2 cellular contexts compared by ENCODE assay signal in genomic region chr5:164672931-164673694, GRCh38.
TF ChIP-seq lines count a peak whose summit lies in the region.

No MANE protein-coding gene starts in this region.

TF ChIP-seq in liver, 16 proteins besides CTCF, POLR2A, EP300 and RAD21 (continued from another document):
- TF ChIP-seq EGR1 (IDR thresholded peaks at IDR 0.05; ENCODE audit: low read depth in 2 of 2): no peak

TF ChIP-seq in HepG2, 621 proteins besides CTCF, POLR2A, EP300 and RAD21 (continued from another document):
- TF ChIP-seq, protein P1, sequence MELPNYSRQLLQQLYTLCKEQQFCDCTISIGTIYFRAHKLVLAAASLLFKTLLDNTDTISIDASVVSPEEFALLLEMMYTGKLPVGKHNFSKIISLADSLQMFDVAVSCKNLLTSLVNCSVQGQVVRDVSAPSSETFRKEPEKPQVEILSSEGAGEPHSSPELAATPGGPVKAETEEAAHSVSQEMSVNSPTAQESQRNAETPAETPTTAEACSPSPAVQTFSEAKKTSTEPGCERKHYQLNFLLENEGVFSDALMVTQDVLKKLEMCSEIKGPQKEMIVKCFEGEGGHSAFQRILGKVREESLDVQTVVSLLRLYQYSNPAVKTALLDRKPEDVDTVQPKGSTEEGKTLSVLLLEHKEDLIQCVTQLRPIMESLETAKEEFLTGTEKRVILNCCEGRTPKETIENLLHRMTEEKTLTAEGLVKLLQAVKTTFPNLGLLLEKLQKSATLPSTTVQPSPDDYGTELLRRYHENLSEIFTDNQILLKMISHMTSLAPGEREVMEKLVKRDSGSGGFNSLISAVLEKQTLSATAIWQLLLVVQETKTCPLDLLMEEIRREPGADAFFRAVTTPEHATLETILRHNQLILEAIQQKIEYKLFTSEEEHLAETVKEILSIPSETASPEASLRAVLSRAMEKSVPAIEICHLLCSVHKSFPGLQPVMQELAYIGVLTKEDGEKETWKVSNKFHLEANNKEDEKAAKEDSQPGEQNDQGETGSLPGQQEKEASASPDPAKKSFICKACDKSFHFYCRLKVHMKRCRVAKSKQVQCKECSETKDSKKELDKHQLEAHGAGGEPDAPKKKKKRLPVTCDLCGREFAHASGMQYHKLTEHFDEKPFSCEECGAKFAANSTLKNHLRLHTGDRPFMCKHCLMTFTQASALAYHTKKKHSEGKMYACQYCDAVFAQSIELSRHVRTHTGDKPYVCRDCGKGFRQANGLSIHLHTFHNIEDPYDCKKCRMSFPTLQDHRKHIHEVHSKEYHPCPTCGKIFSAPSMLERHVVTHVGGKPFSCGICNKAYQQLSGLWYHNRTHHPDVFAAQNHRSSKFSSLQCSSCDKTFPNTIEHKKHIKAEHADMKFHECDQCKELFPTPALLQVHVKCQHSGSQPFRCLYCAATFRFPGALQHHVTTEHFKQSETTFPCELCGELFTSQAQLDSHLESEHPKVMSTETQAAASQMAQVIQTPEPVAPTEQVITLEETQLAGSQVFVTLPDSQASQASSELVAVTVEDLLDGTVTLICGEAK (IDR thresholded peaks at IDR 0.05): no peak
- TF ChIP-seq, protein P1 (CRISPR knock-in tag; IDR thresholded peaks at IDR 0.05): no peak
- TF ChIP-seq SRF (IDR thresholded peaks at IDR 0.05; ENCODE audit: low read depth, low read length) (no peak), KDM6A (CRISPR knock-in tag; IDR thresholded peaks at IDR 0.05; ENCODE audit: low read depth) (no peak), ZNF501 (CRISPR knock-in tag; IDR thresholded peaks at IDR 0.05) (no peak), PHF5A (CRISPR knock-in tag; IDR thresholded peaks at IDR 0.05; ENCODE audit: low read depth, unreplicated experiment) (no peak)
